Comparison of ENCODE assay signal across 18 cellular contexts in genomic region chr2:236535024-236535423, GRCh38.
DNase-seq lines count a peak whose midpoint lies in the region; ATAC-seq and TF ChIP-seq lines count a peak whose summit lies in the region.
"Had no signal": no experiment of that assay in that cellular context is flagged by ENCODE, and none has a peak within 500 bp of the region (broad histone marks: within the 10 kb centered on the region; RNA-seq: fewer than 3 reads in every experiment).

No MANE protein-coding gene starts in this region.

- no peak overlapping the region for H3K4me3 Mint-ChIP-seq in activated naive CD4-positive, alpha-beta T cell treated with anti-CD3 and anti-CD28 coated beads, Interleukin-2, amount 50 U/mL, for 24 hours
- no peak overlapping the region for H3K4me3 Mint-ChIP-seq in stimulated activated memory B cell treated with anti-CD40 and anti-IgM and Interleukin-4, amounts not matched to agents 10 μg/mL and 1 μg/mL and 100 μg/mL, for 72 hours
- H3K4me3 Mint-ChIP-seq: activated naive CD4-positive, alpha-beta T cell treated with anti-CD3 and anti-CD28 coated beads for 36 hours had no signal

- peak overlapping the region; percentile 52 for H3K27ac Mint-ChIP-seq in activated naive CD4-positive, alpha-beta T cell treated with anti-CD3 and anti-CD28 coated beads, Interleukin-2, amount 50 U/mL, for 24 hours
- H3K27ac Mint-ChIP-seq in stimulated activated memory B cell treated with anti-CD40 and anti-IgM and Interleukin-4, amounts not matched to agents 10 μg/mL and 1 μg/mL and 100 μg/mL, for 72 hours, result peak overlapping the region; percentile 60
- H3K27ac Mint-ChIP-seq: activated naive CD4-positive, alpha-beta T cell treated with anti-CD3 and anti-CD28 coated beads for 36 hours; IgD-negative memory B cell had no signal

- no peak for DNase-seq in activated naive CD4-positive, alpha-beta T cell treated with anti-CD3 and anti-CD28 coated beads, Interleukin-2, amount 50 U/mL, for 16 hours
- DNase-seq in brain microvascular endothelial cell (peak; percentile 96), iris pigment epithelial cell (ENCODE audit: low read depth) (peak; percentile 77), NCI-H748 (lab: John Stamatoyannopoulos, UW; ENCODE audit: unreplicated experiment) (no peak), DMS153 treated with DMSO at 0.1 percent for 48 hours (lab: John Stamatoyannopoulos, UW; ENCODE audit: unreplicated experiment) (no peak)
- DNase-seq: 8988T; activated naive CD4-positive, alpha-beta T cell treated with anti-CD3 and anti-CD28 coated beads for 36 hours; dorsolateral prefrontal cortex; glutamatergic neuron; left ventricle myocardium superior; NCI-H1436; NCI-H526 had no signal

- H3K27me3 ChIP-seq in brain microvascular endothelial cell (replicated peaks), result no peaks in the 10 kb centered on the region
- H3K27me3 ChIP-seq: neutrophil, tibial nerve had no signal

- no peak for ATAC-seq in stimulated activated memory B cell treated with anti-CD40 and anti-IgM and Interleukin-4, amounts not matched to agents 10 μg/mL and 1 μg/mL and 100 μg/mL, for 72 hours
- no peak for ATAC-seq in GM19351 (IDR thresholded peaks at IDR 0.05; ENCODE audit: unreplicated experiment)
- ATAC-seq: left ventricle myocardium superior had no signal

- no peak overlapping the region for H3K4me3 ChIP-seq in brain microvascular endothelial cell (ENCODE audit: low read depth, low read length)
- H3K4me3 ChIP-seq: dorsolateral prefrontal cortex, tibial nerve had no signal

- peaks cover 43% of the 10 kb centered on the region for H3K4me1 Mint-ChIP-seq in activated naive CD4-positive, alpha-beta T cell treated with anti-CD3 and anti-CD28 coated beads, Interleukin-2, amount 50 U/mL, for 24 hours
- H3K4me1 Mint-ChIP-seq in stimulated activated memory B cell treated with anti-CD40 and anti-IgM and Interleukin-4, amounts not matched to agents 10 μg/mL and 1 μg/mL and 100 μg/mL, for 72 hours, result peaks cover 48% of the 10 kb centered on the region

- no peak for TF ChIP-seq CTCF in brain microvascular endothelial cell (IDR thresholded peaks at IDR 0.05; ENCODE audit: low read depth, low read length, missing control alignments)

- H3K36me3 ChIP-seq in brain microvascular endothelial cell (replicated peaks), result no peaks in the 10 kb centered on the region
- H3K36me3 ChIP-seq: neutrophil, tibial nerve had no signal

- in situ Hi-C loops in brain microvascular endothelial cell (cut with HindIII; ENCODE audit: low pct_ligation_motif_present, low sequenced_read_pairs), result no loop called here

- no peaks in the 10 kb centered on the region for H3K27me3 Mint-ChIP-seq in activated naive CD4-positive, alpha-beta T cell treated with anti-CD3 and anti-CD28 coated beads, Interleukin-2, amount 50 U/mL, for 24 hours
- no peaks in the 10 kb centered on the region for H3K27me3 Mint-ChIP-seq in stimulated activated memory B cell treated with anti-CD40 and anti-IgM and Interleukin-4, amounts not matched to agents 10 μg/mL and 1 μg/mL and 100 μg/mL, for 72 hours
- H3K27me3 Mint-ChIP-seq: IgD-negative memory B cell had no signal

- no peaks in the 10 kb centered on the region for H3K9me3 Mint-ChIP-seq in activated naive CD4-positive, alpha-beta T cell treated with anti-CD3 and anti-CD28 coated beads, Interleukin-2, amount 50 U/mL, for 24 hours
- H3K9me3 Mint-ChIP-seq in stimulated activated memory B cell treated with anti-CD40 and anti-IgM and Interleukin-4, amounts not matched to agents 10 μg/mL and 1 μg/mL and 100 μg/mL, for 72 hours, result peaks cover 4% of the 10 kb centered on the region
- H3K9me3 Mint-ChIP-seq: activated naive CD4-positive, alpha-beta T cell treated with anti-CD3 and anti-CD28 coated beads for 36 hours had no signal

- H3K36me3 Mint-ChIP-seq in activated naive CD4-positive, alpha-beta T cell treated with anti-CD3 and anti-CD28 coated beads, Interleukin-2, amount 50 U/mL, for 24 hours, result peaks cover 3% of the 10 kb centered on the region
- peaks cover 6% of the 10 kb centered on the region for H3K36me3 Mint-ChIP-seq in stimulated activated memory B cell treated with anti-CD40 and anti-IgM and Interleukin-4, amounts not matched to agents 10 μg/mL and 1 μg/mL and 100 μg/mL, for 72 hours
- H3K36me3 Mint-ChIP-seq: IgD-negative memory B cell had no signal

- no peak overlapping the region for H3K27ac ChIP-seq in brain microvascular endothelial cell
- H3K27ac ChIP-seq: dorsolateral prefrontal cortex, neutrophil, tibial nerve had no signal

Comparison
In these comparisons a context has a peak if more than half of its experiments do, and no peak if none do; other contexts are left out.
1. DNase-seq: peak in brain microvascular endothelial cell (single experiment) and iris pigment epithelial cell (single experiment); none in activated naive CD4-positive, alpha-beta T cell treated with anti-CD3 and anti-CD28 coated beads, Interleukin-2, amount 50 U/mL, for 16 hours (single experiment), NCI-H748 (single experiment) and DMS153 treated with DMSO at 0.1 percent for 48 hours (single experiment).